14 cellular contexts compared by ENCODE assay signal in genomic region chr9:110028281-110029075, GRCh38.
DNase-seq lines count a peak whose midpoint lies in the region; ATAC-seq and TF ChIP-seq lines count a peak whose summit lies in the region.
"Had no signal": no experiment of that assay in that cellular context is flagged by ENCODE, and none has a peak within 500 bp of the region (broad histone marks: within the 10 kb centered on the region; RNA-seq: fewer than 3 reads in every experiment).

No MANE protein-coding gene starts in this region.

- H3K9me3 ChIP-seq in DND-41 (ENCODE audit: insufficient read depth, low read length, severe bottlenecking) (no peaks in the 10 kb centered on the region), T-helper 17 cell (ENCODE audit: control insufficient read depth, low read length, poor library complexity, severe bottlenecking) (no peaks in the 10 kb centered on the region), suprapubic skin (no peaks in the 10 kb centered on the region)

- no peak overlapping the region for H3K9ac ChIP-seq in DND-41 (ENCODE audit: low read depth, low read length)

- no peak overlapping the region for H3K4me3 ChIP-seq in DND-41 (ENCODE audit: low read depth in 1 of 2, low read length in 2 of 2)
- no peak overlapping the region for H3K4me3 ChIP-seq in fibroblast of villous mesenchyme (ENCODE audit: low read depth, low read length)
- H3K4me3 ChIP-seq in suprapubic skin: no peak overlapping the region

- no peak for TF ChIP-seq CTCF in DND-41 (IDR thresholded peaks at IDR 0.05; ENCODE audit: borderline replicate concordance, extremely low read depth, low read length, poor library complexity, severe bottlenecking)
- TF ChIP-seq CTCF in fibroblast of villous mesenchyme (IDR thresholded peaks at IDR 0.05; ENCODE audit: insufficient read depth, low read depth, low read length): no peak
- TF ChIP-seq CTCF in neural crest cell (conservative IDR thresholded peaks at IDR 0.05): no peak
- no peak for TF ChIP-seq CTCF in suprapubic skin (IDR thresholded peaks at IDR 0.05)
- TF ChIP-seq CTCF in GM13977 (IDR thresholded peaks at IDR 0.05; ENCODE audit: extremely low read depth, insufficient read depth, missing control alignments): no peak

- no peaks in the 10 kb centered on the region for H3K36me3 Mint-ChIP-seq in T-helper 17 cell (ENCODE audit: low read depth)
- peaks cover 3% of the 10 kb centered on the region for H3K36me3 Mint-ChIP-seq in neural crest cell (ENCODE audit: low read depth)
- H3K36me3 Mint-ChIP-seq: natural killer cell had no signal

- H3K4me1 Mint-ChIP-seq in T-helper 17 cell (peaks cover 16% of the 10 kb centered on the region), neural crest cell (peaks cover 62% of the 10 kb centered on the region)
- H3K4me1 Mint-ChIP-seq: natural killer cell had no signal

- H3K79me2 ChIP-seq in DND-41 (ENCODE audit: insufficient read depth, low read length): no peaks in the 10 kb centered on the region

- H3K36me3 ChIP-seq in DND-41 (ENCODE audit: insufficient read depth, low read length) (no peaks in the 10 kb centered on the region), suprapubic skin (no peaks in the 10 kb centered on the region)

- DNase-seq in DND-41 (peak; percentile 11), T-helper 17 cell (no peak), fibroblast of villous mesenchyme (ENCODE audit: low read depth) (peak; percentile 50), neural crest cell (ENCODE audit: low read depth, low spot score) (no peak), suprapubic skin (ENCODE audit: low spot score in 2 of 2) (no peak), GM13977 (ENCODE audit: low spot score) (no peak)
- DNase-seq in stimulated activated CD4-positive, alpha-beta T cell treated with anti-CD3 and anti-CD28 coated beads, Interleukin-1b, Interleukin-23, amount 100 ng/mL, for 48 hours: no peak
- DNase-seq: activated gamma-delta T cell; effector memory CD4-positive, alpha-beta T cell; glutamatergic neuron; natural killer cell; stimulated activated naive CD4-positive, alpha-beta T cell treated with Interleukin-2 at 50 U/mL for 16 hours had no signal

- no peak for TF ChIP-seq POLR2A in suprapubic skin (IDR thresholded peaks at IDR 0.05)

- TF ChIP-seq EP300 in suprapubic skin (IDR thresholded peaks at IDR 0.05): no peak

- H3K27me3 ChIP-seq in DND-41 (ENCODE audit: insufficient read depth, low read length, poor library complexity): no peaks in the 10 kb centered on the region
- no peaks in the 10 kb centered on the region for H3K27me3 ChIP-seq in suprapubic skin

- H3K4me2 ChIP-seq in DND-41 (ENCODE audit: insufficient read depth, low read length): no peak overlapping the region

- H3K27ac ChIP-seq in DND-41 (ENCODE audit: low read length) (no peak overlapping the region), suprapubic skin (no peak overlapping the region)
- H3K27ac ChIP-seq: VCaP had no signal

- H3K27ac Mint-ChIP-seq in T-helper 17 cell (peak overlapping the region; percentile 72), neural crest cell (ENCODE audit: unreplicated experiment) (peak overlapping the region; percentile 99)
- H3K27ac Mint-ChIP-seq: natural killer cell had no signal

- peaks cover 8% of the 10 kb centered on the region for H3K4me1 ChIP-seq in DND-41 (ENCODE audit: insufficient read depth, low read length)
- peaks cover 17% of the 10 kb centered on the region for H3K4me1 ChIP-seq in suprapubic skin

- in situ Hi-C loops in GM13977 (cut with MboI; ENCODE audit: low pct_unique_long_range_greater_than_20kb, low sequenced_read_pairs, unreplicated experiment): no loop called here

- H4K20me1 ChIP-seq in DND-41 (ENCODE audit: insufficient read depth, low read length): no peaks in the 10 kb centered on the region

- 70% methylated on average over 8 of the region's 8 CpGs for WGBS in suprapubic skin

- H3K9me3 Mint-ChIP-seq in neural crest cell: peaks cover 3% of the 10 kb centered on the region
- H3K9me3 Mint-ChIP-seq: natural killer cell had no signal

- no peak overlapping the region for H2AFZ ChIP-seq in DND-41 (ENCODE audit: low read depth, low read length)

- no peak overlapping the region for H3K4me3 Mint-ChIP-seq in T-helper 17 cell
- peak overlapping the region; percentile 0 for H3K4me3 Mint-ChIP-seq in neural crest cell
- H3K4me3 Mint-ChIP-seq: natural killer cell had no signal

- H3K27me3 Mint-ChIP-seq in T-helper 17 cell: no peaks in the 10 kb centered on the region
- H3K27me3 Mint-ChIP-seq in neural crest cell (ENCODE audit: low read depth): no peaks in the 10 kb centered on the region

- ATAC-seq in DND-41 (ENCODE audit: insufficient read depth, low read depth): peak; percentile 78
- no peak for ATAC-seq in T-helper 17 cell
- ATAC-seq in activated CD4-positive, CD25-positive, alpha-beta regulatory T cell treated with anti-CD3 and anti-CD28 coated beads, Interleukin-2, amount 50 U/mL, for 24 hours: no peak

Comparison
In these comparisons a context has a peak if more than half of its experiments do, and no peak if none do; other contexts are left out.
1. DNase-seq: peak in DND-41 (single experiment) and fibroblast of villous mesenchyme (single experiment); none in T-helper 17 cell (0 of 3), neural crest cell (single experiment), suprapubic skin (0 of 2), GM13977 (single experiment) and stimulated activated CD4-positive, alpha-beta T cell treated with anti-CD3 and anti-CD28 coated beads, Interleukin-1b, Interleukin-23, amount 100 ng/mL, for 48 hours (single experiment).